ENCODE assay signal across 8 cellular contexts in genomic region chr2:86107031-86107430, GRCh38. TPM values are rescaled to one million over a fixed set of nuclear protein-coding genes. Genes with fewer than 3 reads are reported as not detected.
DNase-seq lines count a peak whose midpoint lies in the region; ATAC-seq and TF ChIP-seq lines count a peak whose summit lies in the region.

No MANE protein-coding gene starts in this region.

- H3K27me3 ChIP-seq in PC-3 (ENCODE audit: low read length), result no peaks in the 10 kb centered on the region

- H3K4me3 Mint-ChIP-seq in progenitor cell of endocrine pancreas (ENCODE audit: low read depth), result peak overlapping the region; percentile 93

- H3K36me3 Mint-ChIP-seq in progenitor cell of endocrine pancreas (ENCODE audit: insufficient read depth), result peaks cover 20% of the 10 kb centered on the region

- POLR2A ChIA-PET in PC-3 (lab: Charles Lee; ENCODE audit: unreplicated experiment), result no interaction called here
- POLR2A ChIA-PET in GM10248 (lab: Yijun Ruan, JAX), result no interaction called here

- H2AFZ ChIP-seq in PC-3 (ENCODE audit: low read length), result no peak overlapping the region

- CTCF ChIA-PET in PC-3 (lab: Charles Lee) (no interaction called here), GM10248 (lab: Yijun Ruan, JAX) (interaction anchor here (2.3 to 2.8 kb wide), 2 partner anchors 11 to 280 kb away, joined by 10 to 13 read pairs; no protein-coding TSS in a partner anchor)

- peaks cover 26% of the 10 kb centered on the region for H3K4me1 Mint-ChIP-seq in progenitor cell of endocrine pancreas (ENCODE audit: low read depth)

- no peak overlapping the region for H3K27ac ChIP-seq in PC-3 (ENCODE audit: low read length)

- H3K9me3 Mint-ChIP-seq in progenitor cell of endocrine pancreas (ENCODE audit: low read depth), result no peaks in the 10 kb centered on the region

- peak; percentile 14 for DNase-seq in ELR (ENCODE audit: low read depth)
- DNase-seq in PC-3, result no peak
- no peak for DNase-seq in epithelial cell of proximal tubule (ENCODE audit: low read depth)
- no peak for DNase-seq in progenitor cell of endocrine pancreas (ENCODE audit: low spot score, unreplicated experiment)
- no peak for DNase-seq in hippocampal formation (lab: John Stamatoyannopoulos, UW)
- no peak for DNase-seq in HCEC 1CT
- no peak for DNase-seq in GM10248 (ENCODE audit: extremely low spot score)

- intact Hi-C loops in PC-3 (cut with micrococcal nuclease), result loop anchor here (5.0 kb wide), 2 partner anchors 335 to 495 kb away; partner anchors contain the start of genes C2orf68 and KDM3A

- H3K9me2 ChIP-seq in PC-3 (replicated peaks; ENCODE audit: low read length), result no peaks in the 10 kb centered on the region

- peak overlapping the region; percentile 84 for H3K4me3 ChIP-seq in PC-3 (ENCODE audit: low read length)
- peak overlapping the region; percentile 76 for H3K4me3 ChIP-seq in epithelial cell of proximal tubule (ENCODE audit: low read depth, low read length)

- peaks cover 42% of the 10 kb centered on the region; the same call in 1 of the 2 replicates for H3K36me3 ChIP-seq in PC-3 (ENCODE audit: low read depth, low read length)

- no peaks in the 10 kb centered on the region for H3F3A ChIP-seq in PC-3 (ENCODE audit: low read length, unreplicated experiment)

- peak overlapping the region; percentile 89 for H3K9ac ChIP-seq in PC-3 (ENCODE audit: low read length)

- no peaks in the 10 kb centered on the region for H3K27me3 Mint-ChIP-seq in progenitor cell of endocrine pancreas

- H3K27ac Mint-ChIP-seq in progenitor cell of endocrine pancreas, result peak overlapping the region; percentile 99

- peak overlapping the region; percentile 92 for H3K4me2 ChIP-seq in PC-3 (ENCODE audit: low read length)

- peaks cover 20% of the 10 kb centered on the region for H3K4me1 ChIP-seq in PC-3 (ENCODE audit: insufficient read depth, low read length)

- TF ChIP-seq CTCF in PC-3 (conservative IDR thresholded peaks at IDR 0.05; ENCODE audit: low read depth, low read length), result no peak
- no peak for TF ChIP-seq CTCF in epithelial cell of proximal tubule (conservative IDR thresholded peaks at IDR 0.05; ENCODE audit: low read depth, low read length)
- TF ChIP-seq CTCF in progenitor cell of endocrine pancreas (IDR thresholded peaks at IDR 0.05; ENCODE audit: unreplicated experiment), result no peak
- no peak for TF ChIP-seq CTCF in GM10248 (IDR thresholded peaks at IDR 0.05; ENCODE audit: control extremely low read depth, extremely low read depth, low read depth, missing control alignments)

- BruUV-seq in PC-3 (replicated peaks; lab: Mats Ljungman, UMichigan), result no TSS peak

- peaks cover 15% of the 10 kb centered on the region for H4K20me1 ChIP-seq in PC-3 (ENCODE audit: low read length)

- ATAC-seq in PC-3 (no peak), GM21825 (IDR thresholded peaks at IDR 0.05; ENCODE audit: unreplicated experiment) (no peak)

- H3K9me3 ChIP-seq in PC-3 (ENCODE audit: low read length), result no peaks in the 10 kb centered on the region

- peaks cover 88% of the 10 kb centered on the region for H3K79me2 ChIP-seq in PC-3 (ENCODE audit: low read length)

RNA-seq across cellular contexts. Expression of gene PTCD3, which starts 1.0 kb away (rescaled TPM):
- 75.6 and 94.7 TPM in 2 replicates for total RNA-seq in PC-3 (2014; rRNA removed)
- total RNA-seq in epithelial cell of proximal tubule, result 47.8 and 53.2 TPM in 2 replicates
- total RNA-seq in progenitor cell of endocrine pancreas, result 160 and 163 TPM in 2 replicates

RNA-seq across cellular contexts. Expression of gene POLR1A, which starts 1.3 kb away (rescaled TPM):
- 25.1 and 36.5 TPM in 2 replicates for total RNA-seq in PC-3 (2014; rRNA removed)
- 21.3 and 23.1 TPM in 2 replicates for total RNA-seq in epithelial cell of proximal tubule
- 47.9 and 51.3 TPM in 2 replicates for total RNA-seq in progenitor cell of endocrine pancreas
